In the genomic region with DNA sequence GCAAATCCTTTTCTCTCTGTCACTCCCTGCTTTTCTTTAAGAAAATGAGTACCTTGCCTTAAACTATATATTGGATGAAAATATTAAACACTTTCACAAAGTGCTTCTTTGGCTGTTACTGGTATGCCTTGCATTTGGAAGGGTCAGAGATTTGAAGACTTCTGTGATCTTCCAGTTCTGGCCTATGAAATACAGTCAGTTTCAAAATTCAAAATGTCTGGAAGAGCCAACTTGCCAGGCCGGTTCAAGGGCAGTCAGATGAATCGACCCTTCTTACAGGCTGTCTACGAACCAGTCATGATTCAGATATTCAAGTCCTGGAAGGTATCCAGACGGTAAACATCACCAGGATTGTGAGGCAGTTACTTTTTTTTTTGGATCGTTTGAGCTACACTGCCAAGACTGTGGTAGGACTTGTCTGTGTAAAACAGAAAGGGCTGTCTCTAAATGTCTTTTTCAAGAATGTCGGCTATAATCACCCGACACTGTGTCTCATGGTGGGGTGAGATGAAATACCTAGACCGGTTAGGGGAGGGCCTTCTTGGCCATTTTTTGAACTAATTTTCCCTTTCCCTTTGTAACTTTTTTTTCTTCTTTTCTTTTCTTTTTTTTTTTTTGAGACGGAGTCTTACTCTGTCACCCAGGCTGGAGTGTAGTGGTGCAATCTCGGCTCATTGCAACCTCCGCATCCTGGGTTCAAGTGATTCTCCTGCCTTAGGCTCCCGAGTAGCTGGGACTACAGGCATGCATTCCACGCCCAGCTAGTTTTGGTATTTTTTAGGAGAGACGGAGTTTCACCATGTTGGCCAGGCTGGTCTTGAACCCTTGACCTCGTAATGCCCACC, we compare ENCODE assay signal across 1 cellular context.
TF ChIP-seq lines count a peak whose summit lies in the region.

No MANE protein-coding gene starts in this region.

TF ChIP-seq in HepG2, 621 proteins besides CTCF, POLR2A, EP300 and RAD21 (continued from another document and continues in another):
- TF ChIP-seq, protein P1, sequence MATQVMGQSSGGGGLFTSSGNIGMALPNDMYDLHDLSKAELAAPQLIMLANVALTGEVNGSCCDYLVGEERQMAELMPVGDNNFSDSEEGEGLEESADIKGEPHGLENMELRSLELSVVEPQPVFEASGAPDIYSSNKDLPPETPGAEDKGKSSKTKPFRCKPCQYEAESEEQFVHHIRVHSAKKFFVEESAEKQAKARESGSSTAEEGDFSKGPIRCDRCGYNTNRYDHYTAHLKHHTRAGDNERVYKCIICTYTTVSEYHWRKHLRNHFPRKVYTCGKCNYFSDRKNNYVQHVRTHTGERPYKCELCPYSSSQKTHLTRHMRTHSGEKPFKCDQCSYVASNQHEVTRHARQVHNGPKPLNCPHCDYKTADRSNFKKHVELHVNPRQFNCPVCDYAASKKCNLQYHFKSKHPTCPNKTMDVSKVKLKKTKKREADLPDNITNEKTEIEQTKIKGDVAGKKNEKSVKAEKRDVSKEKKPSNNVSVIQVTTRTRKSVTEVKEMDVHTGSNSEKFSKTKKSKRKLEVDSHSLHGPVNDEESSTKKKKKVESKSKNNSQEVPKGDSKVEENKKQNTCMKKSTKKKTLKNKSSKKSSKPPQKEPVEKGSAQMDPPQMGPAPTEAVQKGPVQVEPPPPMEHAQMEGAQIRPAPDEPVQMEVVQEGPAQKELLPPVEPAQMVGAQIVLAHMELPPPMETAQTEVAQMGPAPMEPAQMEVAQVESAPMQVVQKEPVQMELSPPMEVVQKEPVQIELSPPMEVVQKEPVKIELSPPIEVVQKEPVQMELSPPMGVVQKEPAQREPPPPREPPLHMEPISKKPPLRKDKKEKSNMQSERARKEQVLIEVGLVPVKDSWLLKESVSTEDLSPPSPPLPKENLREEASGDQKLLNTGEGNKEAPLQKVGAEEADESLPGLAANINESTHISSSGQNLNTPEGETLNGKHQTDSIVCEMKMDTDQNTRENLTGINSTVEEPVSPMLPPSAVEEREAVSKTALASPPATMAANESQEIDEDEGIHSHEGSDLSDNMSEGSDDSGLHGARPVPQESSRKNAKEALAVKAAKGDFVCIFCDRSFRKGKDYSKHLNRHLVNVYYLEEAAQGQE (IDR thresholded peaks at IDR 0.05; ENCODE audit: borderline replicate concordance in 1 of 2, low read depth in 1 of 2, low read length in 2 of 2), result no peak
- TF ChIP-seq ZNF333 (CRISPR knock-in tag; IDR thresholded peaks at IDR 0.05; ENCODE audit: borderline replicate concordance) (no peak), ZFAT (CRISPR knock-in tag; conservative IDR thresholded peaks at IDR 0.05) (no peak), ZSCAN9 (CRISPR knock-in tag; IDR thresholded peaks at IDR 0.05; ENCODE audit: borderline replicate concordance) (peak; percentile 44; the same call in 1 of the 2 replicates), BCL6 (CRISPR knock-in tag; IDR thresholded peaks at IDR 0.05) (peak; percentile 96), NFKBIZ (CRISPR knock-in tag; IDR thresholded peaks at IDR 0.05) (0 out of 2 replicates have a peak, but pooled peaks have one; percentile 22), GATAD2A (CRISPR knock-in tag; IDR thresholded peaks at IDR 0.05) (peak; percentile 87), RBFOX2 (IDR thresholded peaks at IDR 0.05; ENCODE audit: low read depth, low read length) (no peak), ZNF230 (CRISPR knock-in tag; IDR thresholded peaks at IDR 0.05) (no peak), PHF21A (CRISPR knock-in tag; IDR thresholded peaks at IDR 0.05) (peak; percentile 37), SAP130 (CRISPR knock-in tag; IDR thresholded peaks at IDR 0.05; ENCODE audit: low read depth) (peak; percentile 81), IRX3 (CRISPR knock-in tag; IDR thresholded peaks at IDR 0.05; ENCODE audit: borderline replicate concordance, low read depth) (no peak), ZNF678 (CRISPR knock-in tag; IDR thresholded peaks at IDR 0.05) (no peak), RARA (CRISPR knock-in tag; IDR thresholded peaks at IDR 0.05) (peak; percentile 94), RXRA (CRISPR knock-in tag; IDR thresholded peaks at IDR 0.05) (peak; percentile 66; the same call in 1 of the 2 replicates), MIER2 (CRISPR knock-in tag; IDR thresholded peaks at IDR 0.05) (no peak), TBL1XR1 (IDR thresholded peaks at IDR 0.05; ENCODE audit: borderline replicate concordance, low read length, partially characterized antibody) (no peak), ZNF614 (CRISPR knock-in tag; IDR thresholded peaks at IDR 0.05; ENCODE audit: borderline replicate concordance) (0 out of 2 replicates have a peak, but pooled peaks have one; percentile 17), SIX4 (CRISPR knock-in tag; IDR thresholded peaks at IDR 0.05) (peak; percentile 23; the same call in 1 of the 2 replicates)
- TF ChIP-seq, protein P2, sequence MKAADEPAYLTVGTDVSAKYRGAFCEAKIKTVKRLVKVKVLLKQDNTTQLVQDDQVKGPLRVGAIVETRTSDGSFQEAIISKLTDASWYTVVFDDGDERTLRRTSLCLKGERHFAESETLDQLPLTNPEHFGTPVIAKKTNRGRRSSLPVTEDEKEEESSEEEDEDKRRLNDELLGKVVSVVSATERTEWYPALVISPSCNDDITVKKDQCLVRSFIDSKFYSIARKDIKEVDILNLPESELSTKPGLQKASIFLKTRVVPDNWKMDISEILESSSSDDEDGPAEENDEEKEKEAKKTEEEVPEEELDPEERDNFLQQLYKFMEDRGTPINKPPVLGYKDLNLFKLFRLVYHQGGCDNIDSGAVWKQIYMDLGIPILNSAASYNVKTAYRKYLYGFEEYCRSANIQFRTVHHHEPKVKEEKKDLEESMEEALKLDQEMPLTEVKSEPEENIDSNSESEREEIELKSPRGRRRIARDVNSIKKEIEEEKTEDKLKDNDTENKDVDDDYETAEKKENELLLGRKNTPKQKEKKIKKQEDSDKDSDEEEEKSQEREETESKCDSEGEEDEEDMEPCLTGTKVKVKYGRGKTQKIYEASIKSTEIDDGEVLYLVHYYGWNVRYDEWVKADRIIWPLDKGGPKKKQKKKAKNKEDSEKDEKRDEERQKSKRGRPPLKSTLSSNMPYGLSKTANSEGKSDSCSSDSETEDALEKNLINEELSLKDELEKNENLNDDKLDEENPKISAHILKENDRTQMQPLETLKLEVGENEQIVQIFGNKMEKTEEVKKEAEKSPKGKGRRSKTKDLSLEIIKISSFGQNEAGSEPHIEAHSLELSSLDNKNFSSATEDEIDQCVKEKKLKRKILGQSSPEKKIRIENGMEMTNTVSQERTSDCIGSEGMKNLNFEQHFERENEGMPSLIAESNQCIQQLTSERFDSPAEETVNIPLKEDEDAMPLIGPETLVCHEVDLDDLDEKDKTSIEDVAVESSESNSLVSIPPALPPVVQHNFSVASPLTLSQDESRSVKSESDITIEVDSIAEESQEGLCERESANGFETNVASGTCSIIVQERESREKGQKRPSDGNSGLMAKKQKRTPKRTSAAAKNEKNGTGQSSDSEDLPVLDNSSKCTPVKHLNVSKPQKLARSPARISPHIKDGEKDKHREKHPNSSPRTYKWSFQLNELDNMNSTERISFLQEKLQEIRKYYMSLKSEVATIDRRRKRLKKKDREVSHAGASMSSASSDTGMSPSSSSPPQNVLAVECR (CRISPR knock-in tag; IDR thresholded peaks at IDR 0.05; ENCODE audit: borderline replicate concordance), result no peak; the same call in 1 of the 2 replicates
- TF ChIP-seq, protein P3, sequence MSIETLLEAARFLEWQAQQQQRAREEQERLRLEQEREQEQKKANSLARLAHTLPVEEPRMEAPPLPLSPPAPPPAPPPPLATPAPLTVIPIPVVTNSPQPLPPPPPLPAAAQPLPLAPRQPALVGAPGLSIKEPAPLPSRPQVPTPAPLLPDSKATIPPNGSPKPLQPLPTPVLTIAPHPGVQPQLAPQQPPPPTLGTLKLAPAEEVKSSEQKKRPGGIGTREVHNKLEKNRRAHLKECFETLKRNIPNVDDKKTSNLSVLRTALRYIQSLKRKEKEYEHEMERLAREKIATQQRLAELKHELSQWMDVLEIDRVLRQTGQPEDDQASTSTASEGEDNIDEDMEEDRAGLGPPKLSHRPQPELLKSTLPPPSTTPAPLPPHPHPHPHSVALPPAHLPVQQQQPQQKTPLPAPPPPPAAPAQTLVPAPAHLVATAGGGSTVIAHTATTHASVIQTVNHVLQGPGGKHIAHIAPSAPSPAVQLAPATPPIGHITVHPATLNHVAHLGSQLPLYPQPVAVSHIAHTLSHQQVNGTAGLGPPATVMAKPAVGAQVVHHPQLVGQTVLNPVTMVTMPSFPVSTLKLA (IDR thresholded peaks at IDR 0.05), result no peak
- TF ChIP-seq, protein P4, sequence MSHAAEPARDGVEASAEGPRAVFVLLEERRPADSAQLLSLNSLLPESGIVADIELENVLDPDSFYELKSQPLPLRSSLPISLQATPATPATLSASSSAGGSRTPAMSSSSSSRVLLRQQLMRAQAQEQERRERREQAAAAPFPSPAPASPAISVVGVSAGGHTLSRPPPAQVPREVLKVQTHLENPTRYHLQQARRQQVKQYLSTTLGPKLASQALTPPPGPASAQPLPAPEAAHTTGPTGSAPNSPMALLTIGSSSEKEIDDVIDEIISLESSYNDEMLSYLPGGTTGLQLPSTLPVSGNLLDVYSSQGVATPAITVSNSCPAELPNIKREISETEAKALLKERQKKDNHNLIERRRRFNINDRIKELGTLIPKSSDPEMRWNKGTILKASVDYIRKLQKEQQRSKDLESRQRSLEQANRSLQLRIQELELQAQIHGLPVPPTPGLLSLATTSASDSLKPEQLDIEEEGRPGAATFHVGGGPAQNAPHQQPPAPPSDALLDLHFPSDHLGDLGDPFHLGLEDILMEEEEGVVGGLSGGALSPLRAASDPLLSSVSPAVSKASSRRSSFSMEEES (CRISPR knock-in tag; IDR thresholded peaks at IDR 0.05), result 0 out of 2 replicates have a peak, but pooled peaks have one; percentile 19
- TF ChIP-seq, protein P5, sequence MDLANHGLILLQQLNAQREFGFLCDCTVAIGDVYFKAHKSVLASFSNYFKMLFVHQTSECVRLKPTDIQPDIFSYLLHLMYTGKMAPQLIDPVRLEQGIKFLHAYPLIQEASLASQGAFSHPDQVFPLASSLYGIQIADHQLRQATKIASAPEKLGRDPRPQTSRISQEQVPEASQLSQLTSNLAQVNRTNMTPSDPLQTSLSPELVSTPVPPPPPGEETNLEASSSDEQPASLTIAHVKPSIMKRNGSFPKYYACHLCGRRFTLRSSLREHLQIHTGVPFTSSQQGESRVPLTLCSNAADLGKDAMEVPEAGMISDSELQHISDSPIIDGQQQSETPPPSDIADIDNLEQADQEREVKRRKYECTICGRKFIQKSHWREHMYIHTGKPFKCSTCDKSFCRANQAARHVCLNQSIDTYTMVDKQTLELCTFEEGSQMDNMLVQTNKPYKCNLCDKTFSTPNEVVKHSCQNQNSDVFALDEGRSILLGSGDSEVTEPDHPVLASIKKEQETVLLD (CRISPR knock-in tag; IDR thresholded peaks at IDR 0.05; ENCODE audit: low read depth), result no peak
- TF ChIP-seq, protein P6, sequence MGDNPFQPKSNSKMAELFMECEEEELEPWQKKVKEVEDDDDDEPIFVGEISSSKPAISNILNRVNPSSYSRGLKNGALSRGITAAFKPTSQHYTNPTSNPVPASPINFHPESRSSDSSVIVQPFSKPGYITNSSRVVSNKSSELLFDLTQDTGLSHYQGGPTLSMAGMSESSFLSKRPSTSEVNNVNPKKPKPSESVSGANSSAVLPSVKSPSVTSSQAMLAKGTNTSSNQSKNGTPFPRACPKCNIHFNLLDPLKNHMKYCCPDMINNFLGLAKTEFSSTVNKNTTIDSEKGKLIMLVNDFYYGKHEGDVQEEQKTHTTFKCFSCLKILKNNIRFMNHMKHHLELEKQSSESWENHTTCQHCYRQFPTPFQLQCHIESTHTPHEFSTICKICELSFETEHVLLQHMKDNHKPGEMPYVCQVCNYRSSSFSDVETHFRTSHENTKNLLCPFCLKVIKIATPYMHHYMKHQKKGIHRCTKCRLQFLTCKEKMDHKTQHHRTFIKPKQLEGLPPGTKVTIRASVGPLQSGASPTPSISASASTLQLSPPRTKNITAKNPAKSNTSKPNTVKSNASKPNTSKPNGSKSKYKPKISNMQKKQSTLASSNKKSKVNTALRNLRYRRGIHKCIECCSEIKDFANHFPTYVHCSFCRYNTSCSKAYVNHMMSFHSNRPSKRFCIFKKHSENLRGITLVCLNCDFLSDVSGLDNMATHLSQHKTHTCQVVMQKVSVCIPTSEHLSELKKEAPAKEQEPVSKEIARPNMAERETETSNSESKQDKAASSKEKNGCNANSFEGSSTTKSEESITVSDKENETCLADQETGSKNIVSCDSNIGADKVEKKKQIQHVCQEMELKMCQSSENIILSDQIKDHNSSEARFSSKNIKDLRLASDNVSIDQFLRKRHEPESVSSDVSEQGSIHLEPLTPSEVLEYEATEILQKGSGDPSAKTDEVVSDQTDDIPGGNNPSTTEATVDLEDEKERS (CRISPR knock-in tag; IDR thresholded peaks at IDR 0.05), result no peak
- TF ChIP-seq, protein P7, sequence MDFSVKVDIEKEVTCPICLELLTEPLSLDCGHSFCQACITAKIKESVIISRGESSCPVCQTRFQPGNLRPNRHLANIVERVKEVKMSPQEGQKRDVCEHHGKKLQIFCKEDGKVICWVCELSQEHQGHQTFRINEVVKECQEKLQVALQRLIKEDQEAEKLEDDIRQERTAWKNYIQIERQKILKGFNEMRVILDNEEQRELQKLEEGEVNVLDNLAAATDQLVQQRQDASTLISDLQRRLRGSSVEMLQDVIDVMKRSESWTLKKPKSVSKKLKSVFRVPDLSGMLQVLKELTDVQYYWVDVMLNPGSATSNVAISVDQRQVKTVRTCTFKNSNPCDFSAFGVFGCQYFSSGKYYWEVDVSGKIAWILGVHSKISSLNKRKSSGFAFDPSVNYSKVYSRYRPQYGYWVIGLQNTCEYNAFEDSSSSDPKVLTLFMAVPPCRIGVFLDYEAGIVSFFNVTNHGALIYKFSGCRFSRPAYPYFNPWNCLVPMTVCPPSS (IDR thresholded peaks at IDR 0.05), result no peak
- TF ChIP-seq, protein P8, sequence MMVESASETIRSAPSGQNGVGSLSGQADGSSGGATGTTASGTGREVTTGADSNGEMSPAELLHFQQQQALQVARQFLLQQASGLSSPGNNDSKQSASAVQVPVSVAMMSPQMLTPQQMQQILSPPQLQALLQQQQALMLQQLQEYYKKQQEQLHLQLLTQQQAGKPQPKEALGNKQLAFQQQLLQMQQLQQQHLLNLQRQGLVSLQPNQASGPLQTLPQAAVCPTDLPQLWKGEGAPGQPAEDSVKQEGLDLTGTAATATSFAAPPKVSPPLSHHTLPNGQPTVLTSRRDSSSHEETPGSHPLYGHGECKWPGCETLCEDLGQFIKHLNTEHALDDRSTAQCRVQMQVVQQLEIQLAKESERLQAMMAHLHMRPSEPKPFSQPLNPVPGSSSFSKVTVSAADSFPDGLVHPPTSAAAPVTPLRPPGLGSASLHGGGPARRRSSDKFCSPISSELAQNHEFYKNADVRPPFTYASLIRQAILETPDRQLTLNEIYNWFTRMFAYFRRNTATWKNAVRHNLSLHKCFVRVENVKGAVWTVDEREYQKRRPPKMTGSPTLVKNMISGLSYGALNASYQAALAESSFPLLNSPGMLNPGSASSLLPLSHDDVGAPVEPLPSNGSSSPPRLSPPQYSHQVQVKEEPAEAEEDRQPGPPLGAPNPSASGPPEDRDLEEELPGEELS (CRISPR knock-in tag; IDR thresholded peaks at IDR 0.05), result 0 out of 2 replicates have a peak, but pooled peaks have one; percentile 36
- TF ChIP-seq, protein P9, sequence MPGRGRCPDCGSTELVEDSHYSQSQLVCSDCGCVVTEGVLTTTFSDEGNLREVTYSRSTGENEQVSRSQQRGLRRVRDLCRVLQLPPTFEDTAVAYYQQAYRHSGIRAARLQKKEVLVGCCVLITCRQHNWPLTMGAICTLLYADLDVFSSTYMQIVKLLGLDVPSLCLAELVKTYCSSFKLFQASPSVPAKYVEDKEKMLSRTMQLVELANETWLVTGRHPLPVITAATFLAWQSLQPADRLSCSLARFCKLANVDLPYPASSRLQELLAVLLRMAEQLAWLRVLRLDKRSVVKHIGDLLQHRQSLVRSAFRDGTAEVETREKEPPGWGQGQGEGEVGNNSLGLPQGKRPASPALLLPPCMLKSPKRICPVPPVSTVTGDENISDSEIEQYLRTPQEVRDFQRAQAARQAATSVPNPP (CRISPR knock-in tag; IDR thresholded peaks at IDR 0.05), result no peak
- TF ChIP-seq, protein P10, sequence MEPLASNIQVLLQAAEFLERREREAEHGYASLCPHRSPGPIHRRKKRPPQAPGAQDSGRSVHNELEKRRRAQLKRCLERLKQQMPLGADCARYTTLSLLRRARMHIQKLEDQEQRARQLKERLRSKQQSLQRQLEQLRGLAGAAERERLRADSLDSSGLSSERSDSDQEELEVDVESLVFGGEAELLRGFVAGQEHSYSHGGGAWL (CRISPR knock-in tag; IDR thresholded peaks at IDR 0.05), result no peak
